Comparison of ENCODE assay signal across 19 cellular contexts in genomic region chr10:4217187-4217586, GRCh38.
"Had no signal": no experiment of that assay in that cellular context is flagged by ENCODE, and none has a peak within 500 bp of the region (broad histone marks: within the 10 kb centered on the region; RNA-seq: fewer than 3 reads in every experiment).

No MANE protein-coding gene starts in this region.

- H3K27ac ChIP-seq: epithelial cell of prostate, gastroesophageal sphincter, lower lobe of right lung, thyroid gland had no signal

- H3K4me3 ChIP-seq: gastroesophageal sphincter, lower lobe of right lung, thyroid gland had no signal

- DNase-seq: activated CD4-positive, alpha-beta T cell treated with anti-CD3 and anti-CD28 coated beads, Interleukin-2, amount 50 U/mL, for 4 hours; activated CD8-positive, alpha-beta memory T cell treated with anti-CD3 and anti-CD28 coated beads for 24 hours; activated CD8-positive, alpha-beta memory T cell treated with anti-CD3 and anti-CD28 coated beads, Interleukin-2, amount 50 U/mL, for 4 hours; activated naive CD8-positive, alpha-beta T cell treated with anti-CD3 and anti-CD28 coated beads for 36 hours; activated T-cell treated with anti-CD3 and anti-CD28 coated beads, Interleukin-2, amount 50 U/mL, for 24 hours; central memory CD4-positive, alpha-beta T cell; endodermal cell; lower lobe of right lung; mesendoderm; naive thymus-derived CD4-positive, alpha-beta T cell; occipital lobe; stimulated activated CD4-positive, alpha-beta T cell treated with anti-CD3 and anti-CD28 coated beads, Interleukin-4, amount 100 ng/mL, for 24 hours; stimulated activated naive CD4-positive, alpha-beta T cell treated with Interleukin-2 at 50 U/mL for 16 hours; T1000; thyroid gland had no signal

- H3K36me3 ChIP-seq: gastroesophageal sphincter, lower lobe of right lung, thyroid gland had no signal

- ATAC-seq: activated T-helper 17 cell treated with anti-CD3 and anti-CD28 coated beads, Interleukin-2, amount 50 U/mL, for 72 hours; gastroesophageal sphincter; lower lobe of right lung; naive thymus-derived CD4-positive, alpha-beta T cell; WTC11 had no signal

- H3K27me3 ChIP-seq: gastroesophageal sphincter, thyroid gland had no signal

- H3K4me1 ChIP-seq: lower lobe of right lung, thyroid gland had no signal
